Comparison of ENCODE assay signal across 1 cellular context in the genomic region with DNA sequence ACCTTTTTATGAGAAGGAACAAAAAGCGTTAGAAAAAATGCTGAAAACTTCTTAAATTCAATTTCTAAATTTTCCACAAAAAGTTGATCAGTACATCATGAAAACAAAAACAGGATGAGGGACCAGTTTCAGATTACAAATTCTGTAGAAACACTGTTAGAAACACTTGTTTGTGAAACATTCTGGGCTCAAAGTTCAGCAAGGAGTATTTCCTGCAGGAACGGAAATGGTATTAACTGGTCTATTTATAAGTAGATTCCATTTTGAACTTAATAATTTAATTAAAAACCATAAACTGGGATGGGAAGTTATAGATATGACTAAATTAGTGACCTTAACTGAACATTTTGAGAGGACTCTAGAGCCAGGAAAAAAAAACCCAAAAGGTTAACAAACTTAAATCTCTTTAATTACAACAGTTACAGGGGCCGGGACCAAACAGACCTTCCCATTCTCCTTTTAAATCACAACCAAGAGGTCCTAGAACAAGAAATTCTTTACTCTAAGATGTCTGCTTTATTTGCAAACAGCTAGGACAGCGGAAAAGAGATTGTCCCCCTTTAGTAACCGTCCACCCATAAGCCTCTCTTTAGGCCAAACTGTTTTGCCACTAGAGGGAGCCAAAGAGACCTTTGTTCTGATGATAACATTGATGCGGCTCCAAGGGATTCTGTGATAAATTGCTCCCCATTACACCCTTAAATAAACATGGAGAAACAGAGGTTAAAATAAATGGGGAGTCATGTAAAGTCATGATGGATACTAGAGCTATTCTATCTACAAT.
TF ChIP-seq lines count a peak whose summit lies in the region.

No MANE protein-coding gene starts in this region.

TF ChIP-seq in GM23338, 12 proteins besides CTCF, POLR2A, EP300 and RAD21 (continued from another document):
- TF ChIP-seq, protein P1, sequence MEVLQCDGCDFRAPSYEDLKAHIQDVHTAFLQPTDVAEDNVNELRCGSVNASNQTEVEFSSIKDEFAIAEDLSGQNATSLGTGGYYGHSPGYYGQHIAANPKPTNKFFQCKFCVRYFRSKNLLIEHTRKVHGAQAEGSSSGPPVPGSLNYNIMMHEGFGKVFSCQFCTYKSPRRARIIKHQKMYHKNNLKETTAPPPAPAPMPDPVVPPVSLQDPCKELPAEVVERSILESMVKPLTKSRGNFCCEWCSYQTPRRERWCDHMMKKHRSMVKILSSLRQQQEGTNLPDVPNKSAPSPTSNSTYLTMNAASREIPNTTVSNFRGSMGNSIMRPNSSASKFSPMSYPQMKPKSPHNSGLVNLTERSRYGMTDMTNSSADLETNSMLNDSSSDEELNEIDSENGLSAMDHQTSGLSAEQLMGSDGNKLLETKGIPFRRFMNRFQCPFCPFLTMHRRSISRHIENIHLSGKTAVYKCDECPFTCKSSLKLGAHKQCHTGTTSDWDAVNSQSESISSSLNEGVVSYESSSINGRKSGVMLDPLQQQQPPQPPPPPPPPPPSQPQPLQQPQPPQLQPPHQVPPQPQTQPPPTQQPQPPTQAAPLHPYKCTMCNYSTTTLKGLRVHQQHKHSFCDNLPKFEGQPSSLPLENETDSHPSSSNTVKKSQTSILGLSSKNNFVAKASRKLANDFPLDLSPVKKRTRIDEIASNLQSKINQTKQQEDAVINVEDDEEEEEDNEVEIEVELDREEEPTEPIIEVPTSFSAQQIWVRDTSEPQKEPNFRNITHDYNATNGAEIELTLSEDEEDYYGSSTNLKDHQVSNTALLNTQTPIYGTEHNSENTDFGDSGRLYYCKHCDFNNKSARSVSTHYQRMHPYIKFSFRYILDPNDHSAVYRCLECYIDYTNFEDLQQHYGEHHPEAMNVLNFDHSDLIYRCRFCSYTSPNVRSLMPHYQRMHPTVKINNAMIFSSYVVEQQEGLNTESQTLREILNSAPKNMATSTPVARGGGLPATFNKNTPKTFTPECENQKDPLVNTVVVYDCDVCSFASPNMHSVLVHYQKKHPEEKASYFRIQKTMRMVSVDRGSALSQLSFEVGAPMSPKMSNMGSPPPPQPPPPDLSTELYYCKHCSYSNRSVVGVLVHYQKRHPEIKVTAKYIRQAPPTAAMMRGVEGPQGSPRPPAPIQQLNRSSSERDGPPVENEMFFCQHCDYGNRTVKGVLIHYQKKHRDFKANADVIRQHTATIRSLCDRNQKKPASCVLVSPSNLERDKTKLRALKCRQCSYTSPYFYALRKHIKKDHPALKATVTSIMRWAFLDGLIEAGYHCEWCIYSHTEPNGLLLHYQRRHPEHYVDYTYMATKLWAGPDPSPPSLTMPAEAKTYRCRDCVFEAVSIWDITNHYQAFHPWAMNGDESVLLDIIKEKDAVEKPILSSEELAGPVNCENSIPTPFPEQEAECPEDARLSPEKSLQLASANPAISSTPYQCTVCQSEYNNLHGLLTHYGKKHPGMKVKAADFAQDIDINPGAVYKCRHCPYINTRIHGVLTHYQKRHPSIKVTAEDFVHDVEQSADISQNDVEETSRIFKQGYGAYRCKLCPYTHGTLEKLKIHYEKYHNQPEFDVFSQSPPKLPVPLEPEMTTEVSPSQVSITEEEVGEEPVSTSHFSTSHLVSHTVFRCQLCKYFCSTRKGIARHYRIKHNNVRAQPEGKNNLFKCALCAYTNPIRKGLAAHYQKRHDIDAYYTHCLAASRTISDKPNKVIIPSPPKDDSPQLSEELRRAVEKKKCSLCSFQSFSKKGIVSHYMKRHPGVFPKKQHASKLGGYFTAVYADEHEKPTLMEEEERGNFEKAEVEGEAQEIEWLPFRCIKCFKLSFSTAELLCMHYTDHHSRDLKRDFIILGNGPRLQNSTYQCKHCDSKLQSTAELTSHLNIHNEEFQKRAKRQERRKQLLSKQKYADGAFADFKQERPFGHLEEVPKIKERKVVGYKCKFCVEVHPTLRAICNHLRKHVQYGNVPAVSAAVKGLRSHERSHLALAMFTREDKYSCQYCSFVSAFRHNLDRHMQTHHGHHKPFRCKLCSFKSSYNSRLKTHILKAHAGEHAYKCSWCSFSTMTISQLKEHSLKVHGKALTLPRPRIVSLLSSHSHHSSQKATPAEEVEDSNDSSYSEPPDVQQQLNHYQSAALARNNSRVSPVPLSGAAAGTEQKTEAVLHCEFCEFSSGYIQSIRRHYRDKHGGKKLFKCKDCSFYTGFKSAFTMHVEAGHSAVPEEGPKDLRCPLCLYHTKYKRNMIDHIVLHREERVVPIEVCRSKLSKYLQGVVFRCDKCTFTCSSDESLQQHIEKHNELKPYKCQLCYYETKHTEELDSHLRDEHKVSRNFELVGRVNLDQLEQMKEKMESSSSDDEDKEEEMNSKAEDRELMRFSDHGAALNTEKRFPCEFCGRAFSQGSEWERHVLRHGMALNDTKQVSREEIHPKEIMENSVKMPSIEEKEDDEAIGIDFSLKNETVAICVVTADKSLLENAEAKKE (CRISPR knock-in tag; IDR thresholded peaks at IDR 0.05): no peak
- TF ChIP-seq ZNF331 (CRISPR knock-in tag; IDR thresholded peaks at IDR 0.05; ENCODE audit: low read depth) (no peak), ZNF114 (CRISPR knock-in tag; IDR thresholded peaks at IDR 0.05) (no peak), POLR2AphosphoS5 (IDR thresholded peaks at IDR 0.05; ENCODE audit: low read depth) (no peak), EZH2phosphoT487 (IDR thresholded peaks at IDR 0.05; ENCODE audit: unreplicated experiment) (no peak)
- TF ChIP-seq, protein P2, sequence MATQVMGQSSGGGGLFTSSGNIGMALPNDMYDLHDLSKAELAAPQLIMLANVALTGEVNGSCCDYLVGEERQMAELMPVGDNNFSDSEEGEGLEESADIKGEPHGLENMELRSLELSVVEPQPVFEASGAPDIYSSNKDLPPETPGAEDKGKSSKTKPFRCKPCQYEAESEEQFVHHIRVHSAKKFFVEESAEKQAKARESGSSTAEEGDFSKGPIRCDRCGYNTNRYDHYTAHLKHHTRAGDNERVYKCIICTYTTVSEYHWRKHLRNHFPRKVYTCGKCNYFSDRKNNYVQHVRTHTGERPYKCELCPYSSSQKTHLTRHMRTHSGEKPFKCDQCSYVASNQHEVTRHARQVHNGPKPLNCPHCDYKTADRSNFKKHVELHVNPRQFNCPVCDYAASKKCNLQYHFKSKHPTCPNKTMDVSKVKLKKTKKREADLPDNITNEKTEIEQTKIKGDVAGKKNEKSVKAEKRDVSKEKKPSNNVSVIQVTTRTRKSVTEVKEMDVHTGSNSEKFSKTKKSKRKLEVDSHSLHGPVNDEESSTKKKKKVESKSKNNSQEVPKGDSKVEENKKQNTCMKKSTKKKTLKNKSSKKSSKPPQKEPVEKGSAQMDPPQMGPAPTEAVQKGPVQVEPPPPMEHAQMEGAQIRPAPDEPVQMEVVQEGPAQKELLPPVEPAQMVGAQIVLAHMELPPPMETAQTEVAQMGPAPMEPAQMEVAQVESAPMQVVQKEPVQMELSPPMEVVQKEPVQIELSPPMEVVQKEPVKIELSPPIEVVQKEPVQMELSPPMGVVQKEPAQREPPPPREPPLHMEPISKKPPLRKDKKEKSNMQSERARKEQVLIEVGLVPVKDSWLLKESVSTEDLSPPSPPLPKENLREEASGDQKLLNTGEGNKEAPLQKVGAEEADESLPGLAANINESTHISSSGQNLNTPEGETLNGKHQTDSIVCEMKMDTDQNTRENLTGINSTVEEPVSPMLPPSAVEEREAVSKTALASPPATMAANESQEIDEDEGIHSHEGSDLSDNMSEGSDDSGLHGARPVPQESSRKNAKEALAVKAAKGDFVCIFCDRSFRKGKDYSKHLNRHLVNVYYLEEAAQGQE (IDR thresholded peaks at IDR 0.05; ENCODE audit: unreplicated experiment): no peak
